In the genomic region with DNA sequence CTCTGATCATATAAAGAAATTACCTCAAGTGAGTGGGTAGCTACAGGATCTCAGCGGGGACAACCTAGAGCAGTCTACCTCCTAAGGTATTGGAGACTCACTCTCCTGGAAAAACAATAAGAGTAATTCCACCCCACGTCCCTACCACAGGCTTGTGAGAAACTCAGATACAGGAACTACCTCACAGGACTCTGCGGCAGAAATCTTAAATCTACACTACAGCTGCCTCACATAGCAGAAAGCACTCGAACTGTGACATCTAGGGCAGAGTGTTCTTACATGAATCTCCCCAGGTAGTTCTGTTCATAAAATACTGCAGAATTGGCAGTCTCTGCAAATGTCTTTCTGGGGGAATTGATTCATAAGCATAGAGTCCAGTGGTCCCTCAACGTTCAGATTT, we compare ENCODE assay signal across 6 cellular contexts.
"Had no signal": no experiment of that assay in that cellular context is flagged by ENCODE, and none has a peak within 500 bp of the region (broad histone marks: within the 10 kb centered on the region; RNA-seq: fewer than 3 reads in every experiment).

No MANE protein-coding gene starts in this region.

- DNase-seq: GM23248, GOT3, H7, HFFc6 had no signal

- ATAC-seq: HCT116, HepG2 had no signal
